Comparison of ENCODE assay signal across 27 cellular contexts in genomic region chr5:1656271-1656975, GRCh38.
"Had no signal": no experiment of that assay in that cellular context is flagged by ENCODE, and none has a peak within 500 bp of the region (broad histone marks: within the 10 kb centered on the region; RNA-seq: fewer than 3 reads in every experiment).

No MANE protein-coding gene starts in this region.

- H3K9me3 ChIP-seq: esophagus muscularis mucosa, lower lobe of right lung, stomach, suprapubic skin, tibial nerve, uterus had no signal

- H3K27ac ChIP-seq: esophagus muscularis mucosa, lower lobe of right lung, stomach, suprapubic skin, tibial nerve, uterus, WERI-Rb-1 had no signal

- H3K27ac Mint-ChIP-seq: activated naive CD4-positive, alpha-beta T cell treated with anti-CD3 and anti-CD28 coated beads, Interleukin-2, amount 50 U/mL, for 72 hours; naive B cell; stimulated activated memory B cell treated with anti-CD40 and anti-IgM and Interleukin-4, amounts not matched to agents 10 μg/mL and 1 μg/mL and 100 μg/mL, for 72 hours; T-cell had no signal

- H3K4me3 ChIP-seq: esophagus muscularis mucosa, lower lobe of right lung, stomach, suprapubic skin, tibial nerve, uterus had no signal

- H3K36me3 ChIP-seq: esophagus muscularis mucosa, lower lobe of right lung, stomach, suprapubic skin, tibial nerve, uterus, WERI-Rb-1 had no signal

- H3K36me3 Mint-ChIP-seq: activated naive CD4-positive, alpha-beta T cell treated with anti-CD3 and anti-CD28 coated beads, Interleukin-2, amount 50 U/mL, for 72 hours; brain; naive B cell; stimulated activated memory B cell treated with anti-CD40 and anti-IgM and Interleukin-4, amounts not matched to agents 10 μg/mL and 1 μg/mL and 100 μg/mL, for 72 hours; T-cell had no signal

- H3K4me1 ChIP-seq: uterus had no signal

- H3K4me3 Mint-ChIP-seq: brain; effector memory CD8-positive, alpha-beta T cell; stimulated activated memory B cell treated with anti-CD40 and anti-IgM and Interleukin-4, amounts not matched to agents 10 μg/mL and 1 μg/mL and 100 μg/mL, for 72 hours; T-cell had no signal

- H3K9me3 Mint-ChIP-seq: activated naive CD4-positive, alpha-beta T cell treated with anti-CD3 and anti-CD28 coated beads, Interleukin-2, amount 50 U/mL, for 72 hours; brain; effector memory CD8-positive, alpha-beta T cell; naive B cell; stimulated activated memory B cell treated with anti-CD40 and anti-IgM and Interleukin-4, amounts not matched to agents 10 μg/mL and 1 μg/mL and 100 μg/mL, for 72 hours; T-cell had no signal

- ATAC-seq: activated naive CD4-positive, alpha-beta T cell treated with anti-CD3 and anti-CD28 coated beads, Interleukin-2, amount 50 U/mL, for 72 hours; effector memory CD8-positive, alpha-beta T cell; lower lobe of right lung; sciatic nerve; stimulated activated memory B cell treated with anti-CD40 and anti-IgM and Interleukin-4, amounts not matched to agents 10 μg/mL and 1 μg/mL and 100 μg/mL, for 72 hours; T-cell had no signal

- DNase-seq: activated CD4-positive, alpha-beta T cell treated with anti-CD3 and anti-CD28 coated beads for 1 hour; activated CD4-positive, alpha-beta T cell treated with anti-CD3 and anti-CD28 coated beads, Interleukin-2, amount 50 U/mL, for 1 hour; activated gamma-delta T cell; activated T-cell treated with anti-CD3 and anti-CD28 coated beads for 4 hours; aorta; caudate nucleus; dermis blood vessel endothelial cell; effector memory CD8-positive, alpha-beta T cell; glutamatergic neuron; hypothalamus; lower lobe of right lung; mesendoderm; naive B cell; occipital lobe; small intestine; stimulated activated CD4-positive, alpha-beta T cell treated with anti-CD3 and anti-CD28 coated beads, Interleukin-15, amount 100 ng/mL, for 24 hours; stomach; uterus; WERI-Rb-1 had no signal
